ENCODE assay signal across 1 cellular context in the genomic region with DNA sequence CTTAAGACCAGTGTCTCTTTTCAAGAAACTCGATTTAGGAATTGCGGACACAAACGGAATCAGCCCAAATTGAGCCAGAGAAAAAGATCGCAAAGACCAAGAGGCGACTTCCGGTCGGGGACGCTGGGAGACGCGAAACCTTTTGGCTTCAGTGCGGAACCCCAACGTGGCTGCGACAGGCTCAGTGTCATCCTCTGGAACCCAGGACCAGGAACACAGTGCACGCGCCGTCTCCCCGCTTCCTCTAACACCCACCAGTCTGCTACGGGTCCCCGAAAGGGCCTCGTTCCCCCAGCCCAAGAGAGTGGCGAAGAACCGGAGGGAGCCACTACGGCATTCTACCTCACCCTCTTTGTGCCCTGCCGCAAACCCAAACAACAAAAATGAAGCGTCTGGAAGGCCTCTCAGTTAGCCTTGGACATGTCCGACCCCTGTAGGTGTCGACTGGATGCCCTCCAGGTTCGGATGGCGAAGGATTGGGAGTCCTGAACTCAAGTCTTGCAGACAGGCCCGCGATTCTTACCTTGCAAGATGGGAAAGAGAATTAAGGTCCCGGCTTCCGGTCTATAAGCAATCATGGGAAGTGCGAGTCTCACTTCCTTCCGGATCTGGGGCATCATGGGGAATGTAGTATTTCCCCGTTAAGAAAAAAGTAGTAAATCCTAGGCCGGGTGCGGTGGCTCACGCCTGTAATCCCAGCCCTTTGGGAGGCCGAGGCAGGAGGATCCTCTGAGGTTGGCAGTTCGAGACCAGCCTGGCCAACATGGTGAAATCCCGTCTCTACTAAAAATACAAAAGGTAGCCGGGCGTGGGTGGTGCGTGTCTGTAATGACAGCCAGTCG.
A peak's percentile ranks its signal among the peaks of the same experiment; 100 is the strongest.
TF ChIP-seq lines count a peak whose summit lies in the region.

RPL6 (minus strand) TSS at position 542 of the 842 bp plus-strand sequence. CDS start 949 bp downstream, outside the sequence.

TF ChIP-seq in K562, 482 proteins besides CTCF, POLR2A, EP300 and RAD21 (continued from another document and continues in another):
- TF ChIP-seq, protein P1, sequence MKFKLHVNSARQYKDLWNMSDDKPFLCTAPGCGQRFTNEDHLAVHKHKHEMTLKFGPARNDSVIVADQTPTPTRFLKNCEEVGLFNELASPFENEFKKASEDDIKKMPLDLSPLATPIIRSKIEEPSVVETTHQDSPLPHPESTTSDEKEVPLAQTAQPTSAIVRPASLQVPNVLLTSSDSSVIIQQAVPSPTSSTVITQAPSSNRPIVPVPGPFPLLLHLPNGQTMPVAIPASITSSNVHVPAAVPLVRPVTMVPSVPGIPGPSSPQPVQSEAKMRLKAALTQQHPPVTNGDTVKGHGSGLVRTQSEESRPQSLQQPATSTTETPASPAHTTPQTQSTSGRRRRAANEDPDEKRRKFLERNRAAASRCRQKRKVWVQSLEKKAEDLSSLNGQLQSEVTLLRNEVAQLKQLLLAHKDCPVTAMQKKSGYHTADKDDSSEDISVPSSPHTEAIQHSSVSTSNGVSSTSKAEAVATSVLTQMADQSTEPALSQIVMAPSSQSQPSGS (CRISPR knock-in tag; IDR thresholded peaks at IDR 0.05), result no peak
- TF ChIP-seq FOXA1 (IDR thresholded peaks at IDR 0.05; ENCODE audit: borderline replicate concordance) (no peak), ZKSCAN8 (CRISPR knock-in tag; IDR thresholded peaks at IDR 0.05) (no peak), CBX1 (IDR thresholded peaks at IDR 0.05; ENCODE audit: low read depth) (peak; percentile 71), NCOA4 (IDR thresholded peaks at IDR 0.05; ENCODE audit: partially characterized antibody) (no peak), EHMT2 (IDR thresholded peaks at IDR 0.05) (no peak), PHF20 (IDR thresholded peaks at IDR 0.05; ENCODE audit: partially characterized antibody) (peak; percentile 92), ILK (tag; IDR thresholded peaks at IDR 0.05; ENCODE audit: borderline replicate concordance, low read depth) (no peak), ZNF395 (CRISPR knock-in tag; IDR thresholded peaks at IDR 0.05) (no peak), U2AF1 (optimal IDR thresholded peaks at IDR 0.05; ENCODE audit: low read depth, low read length) (no peak), NCOA6 (IDR thresholded peaks at IDR 0.05) (no peak), ZNF384 (IDR thresholded peaks at IDR 0.05; ENCODE audit: low read depth, low read length) (peak; percentile 92), NFIX (CRISPR knock-in tag; IDR thresholded peaks at IDR 0.05; ENCODE audit: low read depth) (no peak), ASH1L (IDR thresholded peaks at IDR 0.05; ENCODE audit: borderline replicate concordance, low read depth, partially characterized antibody) (peak; percentile 71), SMARCB1 (IDR thresholded peaks at IDR 0.05; ENCODE audit: insufficient read length, low read depth) (no peak), KDM5B (IDR thresholded peaks at IDR 0.05; ENCODE audit: insufficient replicate concordance, low read depth, low read length) (peak; percentile 96), SP2 (IDR thresholded peaks at IDR 0.05; ENCODE audit: extremely low read depth, low read depth, low read length, poor library complexity, severe bottlenecking) (no peak), FIP1L1 (IDR thresholded peaks at IDR 0.05; ENCODE audit: low read depth, low read length, poor library complexity, severe bottlenecking) (no peak), ZBED1 (IDR thresholded peaks at IDR 0.05) (peak; percentile 82; the same call in 1 of the 2 replicates), HNRNPK (IDR thresholded peaks at IDR 0.05; ENCODE audit: low read depth, low read length, poor library complexity, severe bottlenecking) (no peak), NEUROD1 (IDR thresholded peaks at IDR 0.05; ENCODE audit: borderline replicate concordance, low read depth, low read length, partially characterized antibody) (peak; percentile 11), GABPB2 (CRISPR knock-in tag; conservative IDR thresholded peaks at IDR 0.05) (no peak), ZNF584 (CRISPR knock-in tag; IDR thresholded peaks at IDR 0.05; ENCODE audit: low read depth) (no peak), CBFA2T3 (IDR thresholded peaks at IDR 0.05) (no peak), ESRRA (IDR thresholded peaks at IDR 0.05; ENCODE audit: borderline replicate concordance, low read depth) (no peak; the same call in 1 of the 2 replicates), CBX3 (IDR thresholded peaks at IDR 0.05; ENCODE audit: borderline replicate concordance in 1 of 2, low read length in 2 of 2) (peak in 1 of 2 experiments; percentile 52; a peak in 1 of 3 replicates), ZBTB43 (CRISPR knock-in tag; IDR thresholded peaks at IDR 0.05) (no peak), TCFL5 (CRISPR knock-in tag; conservative IDR thresholded peaks at IDR 0.05) (no peak), MAFK (IDR thresholded peaks at IDR 0.05; ENCODE audit: low read length) (no peak), KDM4B (IDR thresholded peaks at IDR 0.05; ENCODE audit: borderline replicate concordance in 2 of 2, low read depth in 1 of 2) (no peak; a peak in 1 of 4 replicates), PURB (CRISPR knock-in tag; IDR thresholded peaks at IDR 0.05; ENCODE audit: low read depth) (no peak), ZNF324 (CRISPR knock-in tag; IDR thresholded peaks at IDR 0.05) (no peak), NR2F6 (CRISPR knock-in tag; IDR thresholded peaks at IDR 0.05) (no peak), ZNF77 (CRISPR knock-in tag; IDR thresholded peaks at IDR 0.05) (no peak), ETV6 (IDR thresholded peaks at IDR 0.05; ENCODE audit: borderline replicate concordance in 1 of 2, low read depth in 2 of 2, low read length in 1 of 2) (peak in 1 of 2 experiments; percentile 76; a peak in 2 of 4 replicates), ETV6 (CRISPR knock-in tag; IDR thresholded peaks at IDR 0.05; ENCODE audit: borderline replicate concordance) (no peak), MTA3 (IDR thresholded peaks at IDR 0.05; ENCODE audit: borderline replicate concordance) (peak; percentile 95), CREB1 (IDR thresholded peaks at IDR 0.05) (peak; percentile 34; the same call in 1 of the 2 replicates), CREB1 (CRISPR knock-in tag; IDR thresholded peaks at IDR 0.05) (no peak), ATF7 (IDR thresholded peaks at IDR 0.05) (peak; percentile 79; the same call in 1 of the 2 replicates), TEAD4 (IDR thresholded peaks at IDR 0.05; ENCODE audit: low read length) (no peak; the same call in 1 of the 2 replicates), TEAD4 (CRISPR knock-in tag; IDR thresholded peaks at IDR 0.05; ENCODE audit: borderline replicate concordance) (no peak), ZNF778 (CRISPR knock-in tag; IDR thresholded peaks at IDR 0.05) (no peak), CTCFL (IDR thresholded peaks at IDR 0.05; ENCODE audit: borderline replicate concordance, insufficient read depth, low read depth, low read length, poor library complexity, severe bottlenecking) (no peak)
- TF ChIP-seq, protein P2, sequence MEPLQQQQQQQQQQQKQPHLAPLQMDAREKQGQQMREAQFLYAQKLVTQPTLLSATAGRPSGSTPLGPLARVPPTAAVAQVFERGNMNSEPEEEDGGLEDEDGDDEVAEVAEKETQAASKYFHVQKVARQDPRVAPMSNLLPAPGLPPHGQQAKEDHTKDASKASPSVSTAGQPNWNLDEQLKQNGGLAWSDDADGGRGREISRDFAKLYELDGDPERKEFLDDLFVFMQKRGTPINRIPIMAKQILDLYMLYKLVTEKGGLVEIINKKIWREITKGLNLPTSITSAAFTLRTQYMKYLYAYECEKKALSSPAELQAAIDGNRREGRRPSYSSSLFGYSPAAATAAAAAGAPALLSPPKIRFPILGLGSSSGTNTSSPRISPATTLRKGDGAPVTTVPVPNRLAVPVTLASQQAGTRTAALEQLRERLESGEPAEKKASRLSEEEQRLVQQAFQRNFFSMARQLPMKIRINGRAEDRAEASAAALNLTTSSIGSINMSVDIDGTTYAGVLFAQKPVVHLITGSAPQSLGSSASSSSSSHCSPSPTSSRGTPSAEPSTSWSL (CRISPR knock-in tag; IDR thresholded peaks at IDR 0.05; ENCODE audit: borderline replicate concordance), result no peak
- TF ChIP-seq, protein P3, sequence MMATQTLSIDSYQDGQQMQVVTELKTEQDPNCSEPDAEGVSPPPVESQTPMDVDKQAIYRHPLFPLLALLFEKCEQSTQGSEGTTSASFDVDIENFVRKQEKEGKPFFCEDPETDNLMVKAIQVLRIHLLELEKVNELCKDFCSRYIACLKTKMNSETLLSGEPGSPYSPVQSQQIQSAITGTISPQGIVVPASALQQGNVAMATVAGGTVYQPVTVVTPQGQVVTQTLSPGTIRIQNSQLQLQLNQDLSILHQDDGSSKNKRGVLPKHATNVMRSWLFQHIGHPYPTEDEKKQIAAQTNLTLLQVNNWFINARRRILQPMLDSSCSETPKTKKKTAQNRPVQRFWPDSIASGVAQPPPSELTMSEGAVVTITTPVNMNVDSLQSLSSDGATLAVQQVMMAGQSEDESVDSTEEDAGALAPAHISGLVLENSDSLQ (IDR thresholded peaks at IDR 0.05), result peak; percentile 60
- TF ChIP-seq, protein P4, sequence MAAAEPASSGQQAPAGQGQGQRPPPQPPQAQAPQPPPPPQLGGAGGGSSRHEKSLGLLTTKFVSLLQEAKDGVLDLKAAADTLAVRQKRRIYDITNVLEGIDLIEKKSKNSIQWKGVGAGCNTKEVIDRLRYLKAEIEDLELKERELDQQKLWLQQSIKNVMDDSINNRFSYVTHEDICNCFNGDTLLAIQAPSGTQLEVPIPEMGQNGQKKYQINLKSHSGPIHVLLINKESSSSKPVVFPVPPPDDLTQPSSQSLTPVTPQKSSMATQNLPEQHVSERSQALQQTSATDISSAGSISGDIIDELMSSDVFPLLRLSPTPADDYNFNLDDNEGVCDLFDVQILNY (CRISPR knock-in tag; IDR thresholded peaks at IDR 0.05), result no peak
- TF ChIP-seq, protein P5, sequence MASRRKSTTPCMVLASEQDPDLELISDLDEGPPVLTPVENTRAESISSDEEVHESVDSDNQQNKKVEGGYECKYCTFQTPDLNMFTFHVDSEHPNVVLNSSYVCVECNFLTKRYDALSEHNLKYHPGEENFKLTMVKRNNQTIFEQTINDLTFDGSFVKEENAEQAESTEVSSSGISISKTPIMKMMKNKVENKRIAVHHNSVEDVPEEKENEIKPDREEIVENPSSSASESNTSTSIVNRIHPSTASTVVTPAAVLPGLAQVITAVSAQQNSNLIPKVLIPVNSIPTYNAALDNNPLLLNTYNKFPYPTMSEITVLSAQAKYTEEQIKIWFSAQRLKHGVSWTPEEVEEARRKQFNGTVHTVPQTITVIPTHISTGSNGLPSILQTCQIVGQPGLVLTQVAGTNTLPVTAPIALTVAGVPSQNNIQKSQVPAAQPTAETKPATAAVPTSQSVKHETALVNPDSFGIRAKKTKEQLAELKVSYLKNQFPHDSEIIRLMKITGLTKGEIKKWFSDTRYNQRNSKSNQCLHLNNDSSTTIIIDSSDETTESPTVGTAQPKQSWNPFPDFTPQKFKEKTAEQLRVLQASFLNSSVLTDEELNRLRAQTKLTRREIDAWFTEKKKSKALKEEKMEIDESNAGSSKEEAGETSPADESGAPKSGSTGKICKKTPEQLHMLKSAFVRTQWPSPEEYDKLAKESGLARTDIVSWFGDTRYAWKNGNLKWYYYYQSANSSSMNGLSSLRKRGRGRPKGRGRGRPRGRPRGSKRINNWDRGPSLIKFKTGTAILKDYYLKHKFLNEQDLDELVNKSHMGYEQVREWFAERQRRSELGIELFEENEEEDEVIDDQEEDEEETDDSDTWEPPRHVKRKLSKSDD (conservative IDR thresholded peaks at IDR 0.05; ENCODE audit: low read length), result no peak
- TF ChIP-seq, protein P6, sequence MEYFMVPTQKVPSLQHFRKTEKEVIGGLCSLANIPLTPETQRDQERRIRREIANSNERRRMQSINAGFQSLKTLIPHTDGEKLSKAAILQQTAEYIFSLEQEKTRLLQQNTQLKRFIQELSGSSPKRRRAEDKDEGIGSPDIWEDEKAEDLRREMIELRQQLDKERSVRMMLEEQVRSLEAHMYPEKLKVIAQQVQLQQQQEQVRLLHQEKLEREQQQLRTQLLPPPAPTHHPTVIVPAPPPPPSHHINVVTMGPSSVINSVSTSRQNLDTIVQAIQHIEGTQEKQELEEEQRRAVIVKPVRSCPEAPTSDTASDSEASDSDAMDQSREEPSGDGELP (CRISPR knock-in tag; IDR thresholded peaks at IDR 0.05; ENCODE audit: borderline replicate concordance), result peak; percentile 30; the same call in 1 of the 2 replicates
